13 cellular contexts compared by ENCODE assay signal in the genomic region with DNA sequence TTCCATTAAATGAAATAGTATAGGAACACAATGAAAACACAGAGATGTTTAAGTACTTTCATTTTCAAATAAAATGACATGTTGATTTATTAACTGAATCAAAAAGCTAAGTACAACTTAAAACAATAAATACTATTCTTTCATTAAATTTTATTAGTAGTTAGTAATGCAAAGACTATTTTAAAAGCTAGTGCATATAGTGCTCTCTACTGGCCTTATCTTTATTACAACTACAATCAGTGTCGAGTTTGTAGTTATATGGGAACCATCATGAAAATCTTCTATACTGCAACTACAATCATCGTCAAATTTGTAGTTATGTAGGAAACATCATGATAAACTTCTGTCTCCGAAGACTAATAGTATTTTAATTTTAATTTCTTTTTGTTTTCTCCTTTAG. TPM values are rescaled to one million over a fixed set of nuclear protein-coding genes. Genes with fewer than 3 reads are reported as not detected.
A peak's percentile ranks its signal among the peaks of the same experiment; 100 is the strongest.
DNase-seq lines count a peak whose midpoint lies in the region; ATAC-seq lines count a peak whose summit lies in the region.
"Had no signal": no experiment of that assay in that cellular context is flagged by ENCODE, and none has a peak within 500 bp of the region (broad histone marks: within the 10 kb centered on the region; RNA-seq: fewer than 3 reads in every experiment).

No MANE protein-coding gene starts in this region.

- H3K9me2 ChIP-seq in GM23248 (ENCODE audit: insufficient read depth), result no peaks in the 10 kb centered on the region

- ATAC-seq in GM21619 (IDR thresholded peaks at IDR 0.05; ENCODE audit: unreplicated experiment), result no peak
- no peak for ATAC-seq in activated T-cell treated with anti-CD3 and anti-CD28 coated beads, Interleukin-2, amount 50 U/mL, for 4 hours
- ATAC-seq in HG03457 (IDR thresholded peaks at IDR 0.05; ENCODE audit: unreplicated experiment), result no peak

- in situ Hi-C loops in GM23248 (cut with MboI), result loop anchor here (25.0 kb wide), 1 partner anchor 534 kb away; no protein-coding TSS in a partner anchor

- peak overlapping the region; percentile 25; the same call in 1 of the 2 replicates for H2AFZ ChIP-seq in GM23248

- H3K9me3 ChIP-seq in GM23248 (ENCODE audit: low read depth), result no peaks in the 10 kb centered on the region

- H3K27me3 ChIP-seq in GM23248 (replicated peaks; ENCODE audit: insufficient read depth), result no peaks in the 10 kb centered on the region

- no peak overlapping the region for H3K4me2 ChIP-seq in GM23248 (ENCODE audit: unreplicated experiment)

- no peak overlapping the region for H3K4me3 ChIP-seq in GM23248

- no peaks in the 10 kb centered on the region for H3F3A ChIP-seq in GM23248 (ENCODE audit: insufficient read depth)

- whole genome bisulfite sequencing in GM23248 (ENCODE audit: low coverage in 1 of 2, low lambda C conversion rate in 2 of 2, missing lambda C conversion rate in 2 of 2), 2 experiments, result 28 to 33% methylated on average over 3 of the region's 3 CpGs

- no peak overlapping the region for H3K27ac ChIP-seq in GM23248

- H3K4me1 Mint-ChIP-seq in activated T-cell treated with anti-CD3 and anti-CD28 coated beads, Interleukin-2, amount 50 U/mL, for 4 hours (ENCODE audit: low read depth), result no peaks in the 10 kb centered on the region
- H3K4me1 Mint-ChIP-seq: memory B cell had no signal

- no peaks in the 10 kb centered on the region for H3K79me2 ChIP-seq in GM23248 (ENCODE audit: insufficient read depth)

- no peak overlapping the region for H3K9ac ChIP-seq in GM23248

- H3K4me3 Mint-ChIP-seq in activated T-cell treated with anti-CD3 and anti-CD28 coated beads, Interleukin-2, amount 50 U/mL, for 4 hours, result no peak overlapping the region
- H3K4me3 Mint-ChIP-seq: memory B cell had no signal

- DNase-seq in CD1c-positive myeloid dendritic cell (ENCODE audit: extremely low spot score), result peak; percentile 5
- peak; percentile 40 for DNase-seq in GM23248
- peak; percentile 22 for DNase-seq in OCI-M1 (lab: John Stamatoyannopoulos, UW)
- DNase-seq in kidney tubule cell (ENCODE audit: low spot score), result peak; percentile 4
- DNase-seq in NCI-H1092 (lab: John Stamatoyannopoulos, UW), result no peak
- DNase-seq in activated T-cell treated with anti-CD3 and anti-CD28 coated beads, Interleukin-2, amount 50 U/mL, for 4 hours, result no peak
- DNase-seq: effector CD4-positive, alpha-beta T cell; GOT3; SIG-M5; stimulated activated CD4-positive, alpha-beta T cell treated with anti-CD3 and anti-CD28 coated beads, Interleukin-2, amount 100 ng/mL, for 48 hours had no signal

- no peaks in the 10 kb centered on the region for H3K36me3 ChIP-seq in GM23248 (ENCODE audit: low read depth)

- no peaks in the 10 kb centered on the region for H3K27me3 Mint-ChIP-seq in activated T-cell treated with anti-CD3 and anti-CD28 coated beads, Interleukin-2, amount 50 U/mL, for 4 hours (ENCODE audit: low read depth)
- H3K27me3 Mint-ChIP-seq: memory B cell had no signal

- 0 out of 2 replicates have a peak, but pooled peaks cover 4% of the 10 kb centered on the region for H3K4me1 ChIP-seq in GM23248 (ENCODE audit: insufficient read depth)

- H3K36me3 Mint-ChIP-seq in activated T-cell treated with anti-CD3 and anti-CD28 coated beads, Interleukin-2, amount 50 U/mL, for 4 hours (ENCODE audit: insufficient read depth), result no peaks in the 10 kb centered on the region
- H3K36me3 Mint-ChIP-seq: memory B cell had no signal

- no peaks in the 10 kb centered on the region for H3K9me3 Mint-ChIP-seq in activated T-cell treated with anti-CD3 and anti-CD28 coated beads, Interleukin-2, amount 50 U/mL, for 4 hours
- H3K9me3 Mint-ChIP-seq: memory B cell had no signal

- H4K20me1 ChIP-seq in GM23248 (ENCODE audit: insufficient read depth), result no peaks in the 10 kb centered on the region

RNA-seq across cellular contexts. Expression of gene LIN7A, which starts 8.9 kb away (rescaled TPM):
- total RNA-seq in GM23248 (2014; rRNA removed; shearing (Covaris generic)), result 1.0 and 1.5 TPM in 2 replicates
- polyA plus RNA-seq in GM23248 (2016; fragmentation: Nextera tagmentation; extraction: Ambion mirVana), result 0.95 and 1.6 TPM in 2 replicates
- total RNA-seq in activated T-cell treated with anti-CD3 and anti-CD28 coated beads, Interleukin-2, amount 50 U/mL, for 4 hours, result under 1 TPM in 1 of 3 donors, not detected in 2; 0.13 TPM

Comparison
In these comparisons a context has a peak if more than half of its experiments do, and no peak if none do; other contexts are left out.
1. DNase-seq: peak in CD1c-positive myeloid dendritic cell (single experiment), GM23248 (single experiment), OCI-M1 (single experiment) and kidney tubule cell (single experiment); none in NCI-H1092 (single experiment) and activated T-cell treated with anti-CD3 and anti-CD28 coated beads, Interleukin-2, amount 50 U/mL, for 4 hours (single experiment).